Comparison of ENCODE assay signal across 19 cellular contexts in the genomic region with DNA sequence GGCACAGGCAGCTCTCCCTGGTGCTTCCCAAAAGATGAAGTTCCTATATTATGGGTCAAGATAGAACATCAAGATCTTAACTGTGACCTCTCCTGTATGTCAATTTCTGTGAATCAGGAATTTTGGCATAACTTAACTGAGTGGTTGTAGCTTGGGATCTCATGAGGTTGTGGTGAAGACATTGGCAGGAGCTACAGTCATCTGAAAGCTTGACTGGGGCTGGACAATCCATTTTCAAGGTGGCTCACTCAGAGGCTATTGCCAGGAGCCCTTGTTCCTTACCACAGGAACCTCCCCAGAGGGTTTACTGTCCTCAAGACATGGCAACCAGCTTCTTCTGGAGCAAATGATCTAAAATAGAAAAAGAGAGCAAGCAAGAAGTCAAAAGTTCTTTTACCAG.
DNase-seq lines count a peak whose midpoint lies in the region; ATAC-seq and TF ChIP-seq lines count a peak whose summit lies in the region.
"Had no signal": no experiment of that assay in that cellular context is flagged by ENCODE, and none has a peak within 500 bp of the region (broad histone marks: within the 10 kb centered on the region; RNA-seq: fewer than 3 reads in every experiment).

No MANE protein-coding gene starts in this region.

- H3K36me3 Mint-ChIP-seq in activated CD8-positive, alpha-beta T cell treated with anti-CD3 and anti-CD28 coated beads for 36 hours (ENCODE audit: low read depth) = no peaks in the 10 kb centered on the region
- peaks cover 2% of the 10 kb centered on the region for H3K36me3 Mint-ChIP-seq in activated CD8-positive, alpha-beta T cell treated with anti-CD3 and anti-CD28 coated beads, Interleukin-2, amount 10 ng/mL, durations not matched to agents 7 days and 5 days (ENCODE audit: low read depth)
- H3K36me3 Mint-ChIP-seq: CD4-positive, CD25-positive, alpha-beta regulatory T cell had no signal

- H3K27me3 Mint-ChIP-seq in activated CD8-positive, alpha-beta T cell treated with anti-CD3 and anti-CD28 coated beads for 36 hours = no peaks in the 10 kb centered on the region
- H3K27me3 Mint-ChIP-seq in activated CD8-positive, alpha-beta T cell treated with anti-CD3 and anti-CD28 coated beads, Interleukin-2, amount 10 ng/mL, durations not matched to agents 7 days and 5 days (ENCODE audit: low read depth) = peaks cover 2% of the 10 kb centered on the region
- H3K27me3 Mint-ChIP-seq: CD4-positive, CD25-positive, alpha-beta regulatory T cell had no signal

- H3K4me1 ChIP-seq in ACC112 (ENCODE audit: control insufficient read depth, insufficient read depth, low read length, unreplicated experiment) = peaks cover 29% of the 10 kb centered on the region
- H3K4me1 ChIP-seq: A549 had no signal

- no peak for DNase-seq in activated CD8-positive, alpha-beta T cell treated with anti-CD3 and anti-CD28 coated beads for 36 hours
- DNase-seq in activated CD8-positive, alpha-beta T cell treated with anti-CD3 and anti-CD28 coated beads, Interleukin-2, amount 10 ng/mL, durations not matched to agents 7 days and 5 days = no peak
- DNase-seq in NCI-H226 (peak; percentile 6), fibroblast of mammary gland (ENCODE audit: low read depth) (peak; percentile 44)
- no peak for DNase-seq in effector CD8-positive, alpha-beta T cell (lab: John Stamatoyannopoulos, UW)
- DNase-seq: Calu3; CD4-positive, CD25-positive, alpha-beta regulatory T cell; DMS79; NCI-H1436 treated with DMSO at 0.1 percent for 48 hours; NCI-H2227 treated with DMSO at 0.1 percent for 48 hours; NCI-H526 treated with DMSO at 0.1 percent for 48 hours; NK-92 treated with Interleukin-12 subunit alpha and Interleukin-12 subunit beta, amount 100 ng/mL, for 24 hours; OCI-M1; RPMI8226 had no signal

- intact Hi-C loops in activated CD8-positive, alpha-beta T cell treated with anti-CD3 and anti-CD28 coated beads for 36 hours (cut with micrococcal nuclease) = loop anchor here (5.0 to 10.0 kb wide), 2 partner anchors 351 to 544 kb away; a partner anchor contains a TSS

- H3K9me3 Mint-ChIP-seq in activated CD8-positive, alpha-beta T cell treated with anti-CD3 and anti-CD28 coated beads for 36 hours = peaks cover 12% of the 10 kb centered on the region
- H3K9me3 Mint-ChIP-seq in activated CD8-positive, alpha-beta T cell treated with anti-CD3 and anti-CD28 coated beads, Interleukin-2, amount 10 ng/mL, durations not matched to agents 7 days and 5 days (ENCODE audit: insufficient read depth) = no peaks in the 10 kb centered on the region

- H3K36me3 ChIP-seq in ACC112 (ENCODE audit: insufficient read depth, low read length) = no peaks in the 10 kb centered on the region

- H3K4me3 ChIP-seq in ACC112 (ENCODE audit: low read depth, low read length) (no peak overlapping the region), fibroblast of mammary gland (ENCODE audit: control insufficient read depth, low read depth, low read length) (no peak overlapping the region)
- H3K4me3 ChIP-seq: A549, GM12878 had no signal

- peak overlapping the region; percentile 31; the same call in 1 of the 2 replicates for H3K27ac ChIP-seq in ACC112 (ENCODE audit: low read depth, low read length)
- H3K27ac ChIP-seq: A549 had no signal

- no peaks in the 10 kb centered on the region for H3K27me3 ChIP-seq in ACC112 (ENCODE audit: insufficient read depth, low read length)

- CTCF ChIA-PET in activated CD8-positive, alpha-beta T cell treated with anti-CD3 and anti-CD28 coated beads for 36 hours (lab: Charles Lee) = no interaction called here
- CTCF ChIA-PET in activated CD8-positive, alpha-beta T cell treated with anti-CD3 and anti-CD28 coated beads, Interleukin-2, amount 10 ng/mL, durations not matched to agents 7 days and 5 days (lab: Charles Lee) = no interaction called here

- no peak for ATAC-seq in activated CD8-positive, alpha-beta T cell treated with anti-CD3 and anti-CD28 coated beads for 36 hours
- no peak for ATAC-seq in activated CD8-positive, alpha-beta T cell treated with anti-CD3 and anti-CD28 coated beads, Interleukin-2, amount 10 ng/mL, durations not matched to agents 7 days and 5 days
- no peak for ATAC-seq in HG03025 (IDR thresholded peaks at IDR 0.05; ENCODE audit: low FRiP score, unreplicated experiment)
- ATAC-seq: A549, GM12878, HCT116 had no signal

- H3K27ac Mint-ChIP-seq in activated CD8-positive, alpha-beta T cell treated with anti-CD3 and anti-CD28 coated beads for 36 hours = peak overlapping the region; percentile 82
- H3K27ac Mint-ChIP-seq in activated CD8-positive, alpha-beta T cell treated with anti-CD3 and anti-CD28 coated beads, Interleukin-2, amount 10 ng/mL, durations not matched to agents 7 days and 5 days = no peak overlapping the region
- H3K27ac Mint-ChIP-seq: CD4-positive, CD25-positive, alpha-beta regulatory T cell had no signal

- H3K4me1 Mint-ChIP-seq in activated CD8-positive, alpha-beta T cell treated with anti-CD3 and anti-CD28 coated beads for 36 hours (ENCODE audit: low read depth) = peaks cover 36% of the 10 kb centered on the region
- H3K4me1 Mint-ChIP-seq in activated CD8-positive, alpha-beta T cell treated with anti-CD3 and anti-CD28 coated beads, Interleukin-2, amount 10 ng/mL, durations not matched to agents 7 days and 5 days (ENCODE audit: low read depth) = peaks cover 25% of the 10 kb centered on the region
- H3K4me1 Mint-ChIP-seq: CD4-positive, CD25-positive, alpha-beta regulatory T cell had no signal

- no peak overlapping the region for H3K4me3 Mint-ChIP-seq in activated CD8-positive, alpha-beta T cell treated with anti-CD3 and anti-CD28 coated beads for 36 hours
- no peak overlapping the region for H3K4me3 Mint-ChIP-seq in activated CD8-positive, alpha-beta T cell treated with anti-CD3 and anti-CD28 coated beads, Interleukin-2, amount 10 ng/mL, durations not matched to agents 7 days and 5 days
- H3K4me3 Mint-ChIP-seq: CD4-positive, CD25-positive, alpha-beta regulatory T cell had no signal

- POLR2A ChIA-PET in activated CD8-positive, alpha-beta T cell treated with anti-CD3 and anti-CD28 coated beads for 36 hours (lab: Charles Lee) = no interaction called here
- POLR2A ChIA-PET in activated CD8-positive, alpha-beta T cell treated with anti-CD3 and anti-CD28 coated beads, Interleukin-2, amount 10 ng/mL, durations not matched to agents 7 days and 5 days (lab: Charles Lee) = no interaction called here

- no peak for TF ChIP-seq CTCF in activated CD8-positive, alpha-beta T cell treated with anti-CD3 and anti-CD28 coated beads for 36 hours (IDR thresholded peaks at IDR 0.05)
- no peak for TF ChIP-seq CTCF in fibroblast of mammary gland (conservative IDR thresholded peaks at IDR 0.05; ENCODE audit: control insufficient read depth, insufficient read depth, low read depth, low read length)

- no peak overlapping the region for H2AFZ ChIP-seq in ACC112 (ENCODE audit: low read length, unreplicated experiment)

- H3K79me2 ChIP-seq in ACC112 (ENCODE audit: control insufficient read depth, insufficient read depth, low read length, unreplicated experiment) = no peaks in the 10 kb centered on the region

Comparison
In these comparisons a context has a peak if more than half of its experiments do, and no peak if none do; other contexts are left out.
1. DNase-seq: peak in NCI-H226 (single experiment) and fibroblast of mammary gland (single experiment); none in activated CD8-positive, alpha-beta T cell treated with anti-CD3 and anti-CD28 coated beads for 36 hours (single experiment), activated CD8-positive, alpha-beta T cell treated with anti-CD3 and anti-CD28 coated beads, Interleukin-2, amount 10 ng/mL, durations not matched to agents 7 days and 5 days (single experiment) and effector CD8-positive, alpha-beta T cell (single experiment).